ENCODE assay signal across 1 cellular context in genomic region chr13:40765602-40766001, GRCh38.
TF ChIP-seq lines count a peak whose summit lies in the region.

No MANE protein-coding gene starts in this region.

TF ChIP-seq in HEK293, 187 proteins besides CTCF, POLR2A, EP300 and RAD21:
- TF ChIP-seq OVOL3 (tag by site-specific recombination; IDR thresholded peaks at IDR 0.05) (no peak), ATF2 (tag by site-specific recombination; IDR thresholded peaks at IDR 0.05; ENCODE audit: low read depth) (peak; percentile 90)
TF ChIP-seq in HEK293: peak in this region for 1.
